In the genomic region with DNA sequence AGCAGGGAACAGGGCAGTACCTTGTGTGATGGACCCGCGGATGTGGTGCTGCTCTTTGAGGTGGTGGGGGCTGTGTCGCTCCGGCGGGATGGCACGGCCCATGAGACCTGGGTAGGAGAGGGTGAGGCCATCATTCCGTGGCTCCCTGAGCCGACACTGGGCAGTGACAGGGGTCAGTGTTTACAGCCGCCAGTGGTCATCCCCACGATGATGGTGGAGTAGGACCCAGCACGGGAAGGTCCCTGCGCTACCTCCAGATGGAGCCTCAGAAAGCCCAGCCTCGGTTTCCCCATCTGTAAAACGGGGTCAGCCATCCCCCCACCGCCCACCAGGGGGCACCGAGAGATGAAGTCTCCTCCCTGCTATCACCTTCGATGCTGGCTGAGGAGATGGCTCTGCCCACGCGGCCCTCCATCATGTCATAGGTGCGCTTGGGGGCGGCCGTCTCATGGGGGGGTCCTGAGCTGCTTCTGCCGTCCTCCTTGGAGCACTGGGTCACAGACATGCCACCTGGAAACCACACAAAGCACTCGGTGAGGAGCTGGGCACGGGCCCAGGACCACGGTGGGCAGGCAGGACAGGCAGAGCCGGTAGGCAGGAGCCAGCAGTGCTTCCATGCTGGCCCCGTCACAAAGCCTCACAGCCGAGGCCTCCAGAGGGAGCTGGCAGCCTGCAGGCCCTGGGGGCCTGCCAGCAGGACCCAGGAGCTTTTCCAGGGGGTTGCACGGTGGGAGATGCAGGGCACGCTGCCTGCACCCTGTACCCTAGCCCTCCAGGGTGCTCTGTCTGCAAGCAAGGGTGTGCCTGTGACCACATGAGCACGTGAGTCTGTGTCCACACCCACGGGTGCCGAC, we compare ENCODE assay signal across 1 cellular context.
A peak's percentile ranks its signal among the peaks of the same experiment; 100 is the strongest.
TF ChIP-seq lines count a peak whose summit lies in the region.

No MANE protein-coding gene starts in this region.

TF ChIP-seq in K562, 482 proteins besides CTCF, POLR2A, EP300 and RAD21:
- TF ChIP-seq, protein P1, sequence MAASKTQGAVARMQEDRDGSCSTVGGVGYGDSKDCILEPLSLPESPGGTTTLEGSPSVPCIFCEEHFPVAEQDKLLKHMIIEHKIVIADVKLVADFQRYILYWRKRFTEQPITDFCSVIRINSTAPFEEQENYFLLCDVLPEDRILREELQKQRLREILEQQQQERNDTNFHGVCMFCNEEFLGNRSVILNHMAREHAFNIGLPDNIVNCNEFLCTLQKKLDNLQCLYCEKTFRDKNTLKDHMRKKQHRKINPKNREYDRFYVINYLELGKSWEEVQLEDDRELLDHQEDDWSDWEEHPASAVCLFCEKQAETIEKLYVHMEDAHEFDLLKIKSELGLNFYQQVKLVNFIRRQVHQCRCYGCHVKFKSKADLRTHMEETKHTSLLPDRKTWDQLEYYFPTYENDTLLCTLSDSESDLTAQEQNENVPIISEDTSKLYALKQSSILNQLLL (CRISPR knock-in tag; IDR thresholded peaks at IDR 0.05; ENCODE audit: borderline replicate concordance) = no peak
- TF ChIP-seq SMC3 (conservative IDR thresholded peaks at IDR 0.05; ENCODE audit: insufficient read depth, low read depth, low read length) = 0 out of 2 replicates have a peak, but pooled peaks have one; percentile 34
- no peak for TF ChIP-seq NCOA4 (IDR thresholded peaks at IDR 0.05; ENCODE audit: partially characterized antibody)
- no peak for TF ChIP-seq ZNF76 (CRISPR knock-in tag; IDR thresholded peaks at IDR 0.05; ENCODE audit: borderline replicate concordance)
- TF ChIP-seq, protein P2, sequence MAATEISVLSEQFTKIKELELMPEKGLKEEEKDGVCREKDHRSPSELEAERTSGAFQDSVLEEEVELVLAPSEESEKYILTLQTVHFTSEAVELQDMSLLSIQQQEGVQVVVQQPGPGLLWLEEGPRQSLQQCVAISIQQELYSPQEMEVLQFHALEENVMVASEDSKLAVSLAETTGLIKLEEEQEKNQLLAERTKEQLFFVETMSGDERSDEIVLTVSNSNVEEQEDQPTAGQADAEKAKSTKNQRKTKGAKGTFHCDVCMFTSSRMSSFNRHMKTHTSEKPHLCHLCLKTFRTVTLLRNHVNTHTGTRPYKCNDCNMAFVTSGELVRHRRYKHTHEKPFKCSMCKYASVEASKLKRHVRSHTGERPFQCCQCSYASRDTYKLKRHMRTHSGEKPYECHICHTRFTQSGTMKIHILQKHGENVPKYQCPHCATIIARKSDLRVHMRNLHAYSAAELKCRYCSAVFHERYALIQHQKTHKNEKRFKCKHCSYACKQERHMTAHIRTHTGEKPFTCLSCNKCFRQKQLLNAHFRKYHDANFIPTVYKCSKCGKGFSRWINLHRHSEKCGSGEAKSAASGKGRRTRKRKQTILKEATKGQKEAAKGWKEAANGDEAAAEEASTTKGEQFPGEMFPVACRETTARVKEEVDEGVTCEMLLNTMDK (IDR thresholded peaks at IDR 0.05; ENCODE audit: borderline replicate concordance, insufficient read depth, low read depth, low read length, poor library complexity, severe bottlenecking) = peak; percentile 43
- TF ChIP-seq BMI1 (IDR thresholded peaks at IDR 0.05; ENCODE audit: low read length) = no peak
- TF ChIP-seq POLR2G (IDR thresholded peaks at IDR 0.05; ENCODE audit: low read depth, low read length) = peak; percentile 50
- TF ChIP-seq, protein P3, sequence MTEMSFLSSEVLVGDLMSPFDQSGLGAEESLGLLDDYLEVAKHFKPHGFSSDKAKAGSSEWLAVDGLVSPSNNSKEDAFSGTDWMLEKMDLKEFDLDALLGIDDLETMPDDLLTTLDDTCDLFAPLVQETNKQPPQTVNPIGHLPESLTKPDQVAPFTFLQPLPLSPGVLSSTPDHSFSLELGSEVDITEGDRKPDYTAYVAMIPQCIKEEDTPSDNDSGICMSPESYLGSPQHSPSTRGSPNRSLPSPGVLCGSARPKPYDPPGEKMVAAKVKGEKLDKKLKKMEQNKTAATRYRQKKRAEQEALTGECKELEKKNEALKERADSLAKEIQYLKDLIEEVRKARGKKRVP (CRISPR knock-in tag; IDR thresholded peaks at IDR 0.05) = no peak
- TF ChIP-seq RBM25 (IDR thresholded peaks at IDR 0.05; ENCODE audit: low read depth, low read length, severe bottlenecking) = peak; percentile 49
- TF ChIP-seq, protein P4, sequence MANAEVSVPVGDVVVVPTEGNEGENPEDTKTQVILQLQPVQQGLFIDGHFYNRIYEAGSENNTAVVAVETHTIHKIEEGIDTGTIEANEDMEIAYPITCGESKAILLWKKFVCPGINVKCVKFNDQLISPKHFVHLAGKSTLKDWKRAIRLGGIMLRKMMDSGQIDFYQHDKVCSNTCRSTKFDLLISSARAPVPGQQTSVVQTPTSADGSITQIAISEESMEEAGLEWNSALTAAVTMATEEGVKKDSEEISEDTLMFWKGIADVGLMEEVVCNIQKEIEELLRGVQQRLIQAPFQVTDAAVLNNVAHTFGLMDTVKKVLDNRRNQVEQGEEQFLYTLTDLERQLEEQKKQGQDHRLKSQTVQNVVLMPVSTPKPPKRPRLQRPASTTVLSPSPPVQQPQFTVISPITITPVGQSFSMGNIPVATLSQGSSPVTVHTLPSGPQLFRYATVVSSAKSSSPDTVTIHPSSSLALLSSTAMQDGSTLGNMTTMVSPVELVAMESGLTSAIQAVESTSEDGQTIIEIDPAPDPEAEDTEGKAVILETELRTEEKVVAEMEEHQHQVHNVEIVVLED (CRISPR knock-in tag; IDR thresholded peaks at IDR 0.05) = no peak
- TF ChIP-seq RCOR1 (IDR thresholded peaks at IDR 0.05; ENCODE audit: borderline replicate concordance in 1 of 2, low read depth in 2 of 2, low read length in 2 of 2) = 0 out of 4 replicates have a peak, but pooled peaks of 1 of the 2 experiments have one; percentile 22
- TF ChIP-seq BCOR (IDR thresholded peaks at IDR 0.05) = peak; percentile 95
- TF ChIP-seq, protein P5, sequence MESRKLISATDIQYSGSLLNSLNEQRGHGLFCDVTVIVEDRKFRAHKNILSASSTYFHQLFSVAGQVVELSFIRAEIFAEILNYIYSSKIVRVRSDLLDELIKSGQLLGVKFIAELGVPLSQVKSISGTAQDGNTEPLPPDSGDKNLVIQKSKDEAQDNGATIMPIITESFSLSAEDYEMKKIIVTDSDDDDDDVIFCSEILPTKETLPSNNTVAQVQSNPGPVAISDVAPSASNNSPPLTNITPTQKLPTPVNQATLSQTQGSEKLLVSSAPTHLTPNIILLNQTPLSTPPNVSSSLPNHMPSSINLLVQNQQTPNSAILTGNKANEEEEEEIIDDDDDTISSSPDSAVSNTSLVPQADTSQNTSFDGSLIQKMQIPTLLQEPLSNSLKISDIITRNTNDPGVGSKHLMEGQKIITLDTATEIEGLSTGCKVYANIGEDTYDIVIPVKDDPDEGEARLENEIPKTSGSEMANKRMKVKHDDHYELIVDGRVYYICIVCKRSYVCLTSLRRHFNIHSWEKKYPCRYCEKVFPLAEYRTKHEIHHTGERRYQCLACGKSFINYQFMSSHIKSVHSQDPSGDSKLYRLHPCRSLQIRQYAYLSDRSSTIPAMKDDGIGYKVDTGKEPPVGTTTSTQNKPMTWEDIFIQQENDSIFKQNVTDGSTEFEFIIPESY (CRISPR knock-in tag; IDR thresholded peaks at IDR 0.05) = peak; percentile 72
- TF ChIP-seq, protein P6, sequence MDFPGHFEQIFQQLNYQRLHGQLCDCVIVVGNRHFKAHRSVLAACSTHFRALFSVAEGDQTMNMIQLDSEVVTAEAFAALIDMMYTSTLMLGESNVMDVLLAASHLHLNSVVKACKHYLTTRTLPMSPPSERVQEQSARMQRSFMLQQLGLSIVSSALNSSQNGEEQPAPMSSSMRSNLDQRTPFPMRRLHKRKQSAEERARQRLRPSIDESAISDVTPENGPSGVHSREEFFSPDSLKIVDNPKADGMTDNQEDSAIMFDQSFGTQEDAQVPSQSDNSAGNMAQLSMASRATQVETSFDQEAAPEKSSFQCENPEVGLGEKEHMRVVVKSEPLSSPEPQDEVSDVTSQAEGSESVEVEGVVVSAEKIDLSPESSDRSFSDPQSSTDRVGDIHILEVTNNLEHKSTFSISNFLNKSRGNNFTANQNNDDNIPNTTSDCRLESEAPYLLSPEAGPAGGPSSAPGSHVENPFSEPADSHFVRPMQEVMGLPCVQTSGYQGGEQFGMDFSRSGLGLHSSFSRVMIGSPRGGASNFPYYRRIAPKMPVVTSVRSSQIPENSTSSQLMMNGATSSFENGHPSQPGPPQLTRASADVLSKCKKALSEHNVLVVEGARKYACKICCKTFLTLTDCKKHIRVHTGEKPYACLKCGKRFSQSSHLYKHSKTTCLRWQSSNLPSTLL (IDR thresholded peaks at IDR 0.05) = no peak
- no peak for TF ChIP-seq LARP7 (IDR thresholded peaks at IDR 0.05)
- peak; percentile 32; the same call in 1 of the 2 replicates for TF ChIP-seq STAG1 (CRISPR knock-in tag; IDR thresholded peaks at IDR 0.05; ENCODE audit: borderline replicate concordance)
TF ChIP-seq in K562: peak in this region for 8.
